In the genomic region with DNA sequence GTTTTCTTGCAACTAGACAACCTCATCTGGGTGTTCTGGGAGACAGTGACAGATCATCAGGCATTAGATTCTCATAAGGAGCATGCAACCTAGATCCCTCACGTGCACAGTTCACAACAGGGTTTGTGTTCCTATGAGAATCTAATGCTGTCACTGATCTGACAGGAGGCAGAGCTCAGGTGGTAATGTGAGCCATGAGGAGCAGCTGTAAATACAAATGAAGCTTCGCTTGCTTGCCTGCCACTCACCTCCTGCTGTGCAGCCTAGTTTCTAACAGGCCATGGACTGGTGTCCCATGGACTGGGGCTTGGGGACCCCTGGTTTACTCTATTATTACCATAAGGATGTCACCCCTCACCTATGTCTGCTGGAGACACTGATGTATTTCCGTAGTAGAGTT, we compare ENCODE assay signal across 27 cellular contexts.
"Had no signal": no experiment of that assay in that cellular context is flagged by ENCODE, and none has a peak within 500 bp of the region (broad histone marks: within the 10 kb centered on the region; RNA-seq: fewer than 3 reads in every experiment).

No MANE protein-coding gene starts in this region.

- DNase-seq: activated CD4-positive, alpha-beta memory T cell treated with anti-CD3 and anti-CD28 coated beads, Interleukin-2, amount 10 ng/mL, durations not matched to agents 7 days and 5 days; activated CD4-positive, alpha-beta T cell treated with anti-CD3 and anti-CD28 coated beads for 36 hours; activated CD4-positive, alpha-beta T cell treated with anti-CD3 and anti-CD28 coated beads, Interleukin-2, amount 10 ng/mL, durations not matched to agents 7 days and 5 days; activated CD4-positive, alpha-beta T cell treated with anti-CD3 and anti-CD28 coated beads, Interleukin-2, amount 50 U/mL, for 4 hours; activated CD4-positive, CD25-positive, alpha-beta regulatory T cell; activated CD4-positive, CD25-positive, alpha-beta regulatory T cell treated with anti-CD3 and anti-CD28 coated beads, Interleukin-2, amount 50 U/mL, for 72 hours; activated CD8-positive, alpha-beta memory T cell treated with anti-CD3 and anti-CD28 coated beads, Interleukin-2, amount 50 U/mL, for 48 hours; activated gamma-delta T cell; activated naive CD4-positive, alpha-beta T cell; activated naive CD4-positive, alpha-beta T cell treated with anti-CD3 and anti-CD28 coated beads, Interleukin-2, amount 10 ng/mL, durations not matched to agents 7 days and 5 days; activated naive CD8-positive, alpha-beta T cell treated with anti-CD3 and anti-CD28 coated beads, Interleukin-2, amount 10 ng/mL, durations not matched to agents 7 days and 5 days; activated T-cell treated with anti-CD3 and anti-CD28 coated beads for 4 hours; activated T-cell treated with anti-CD3 and anti-CD28 coated beads, Interleukin-2, amount 50 U/mL, for 24 hours; activated T-cell treated with anti-CD3 and anti-CD28 coated beads, Interleukin-2, amount 50 U/mL, for 72 hours; cortex of kidney; dermis blood vessel endothelial cell; effector CD4-positive, alpha-beta T cell; effector memory CD8-positive, alpha-beta T cell; erythroblast; foreskin keratinocyte; gastrocnemius medialis; glutamatergic neuron; heart left ventricle; hypothalamus had no signal

- H3K27ac ChIP-seq: ascending aorta, breast epithelium, esophagus muscularis mucosa, foreskin keratinocyte, gastrocnemius medialis, heart left ventricle had no signal

- H3K9me3 ChIP-seq: gastrocnemius medialis had no signal

- H3K4me3 ChIP-seq: ascending aorta, breast epithelium, esophagus muscularis mucosa, gastrocnemius medialis, heart left ventricle had no signal

- H3K27me3 ChIP-seq: ascending aorta, breast epithelium, esophagus muscularis mucosa, foreskin keratinocyte, gastrocnemius medialis, heart left ventricle had no signal

- H3K4me1 ChIP-seq: ascending aorta, breast epithelium, esophagus muscularis mucosa, gastrocnemius medialis, heart left ventricle had no signal

- H3K36me3 ChIP-seq: ascending aorta, breast epithelium, esophagus muscularis mucosa, gastrocnemius medialis, heart left ventricle had no signal
